In the genomic region with DNA sequence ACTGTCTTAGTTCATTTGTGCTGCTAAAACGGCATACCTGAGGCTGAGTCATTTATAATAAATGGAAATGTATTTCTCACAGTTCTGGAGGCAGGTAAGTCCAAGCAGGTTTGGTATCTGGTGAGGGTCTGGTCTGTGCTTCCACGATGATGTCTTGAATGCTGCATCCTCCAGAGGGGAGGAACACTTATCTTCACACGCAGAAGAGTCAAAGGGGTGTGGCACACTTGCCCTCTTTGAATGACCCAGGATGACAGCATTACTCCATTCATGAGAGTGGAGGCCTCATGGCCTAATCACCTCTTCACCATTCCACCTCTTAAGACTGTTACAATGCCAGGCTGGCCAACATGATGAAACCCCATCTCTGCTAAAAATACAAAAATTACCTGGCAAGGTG, we compare ENCODE assay signal across 22 cellular contexts.
"Had no signal": no experiment of that assay in that cellular context is flagged by ENCODE, and none has a peak within 500 bp of the region (broad histone marks: within the 10 kb centered on the region; RNA-seq: fewer than 3 reads in every experiment).

No MANE protein-coding gene starts in this region.

- H3K27ac ChIP-seq: KMS-11, SJSA1 had no signal

- ATAC-seq: HepG2 had no signal

- H3K4me1 ChIP-seq: SJSA1 had no signal

- H3K9me3 ChIP-seq: SJSA1, SK-N-SH had no signal

- H3K36me3 ChIP-seq: SJSA1 had no signal

- FAIRE-seq: HepG2, RCC 7860 had no signal

- DNase-seq: IMR-90, MM.1S, NCI-H1105, NCI-H1417, NCI-H1436 treated with DMSO at 0.1 percent for 48 hours, NCI-H1694, NCI-H187 treated with DMSO at 0.1 percent for 48 hours, NCI-H2029 treated with DMSO at 0.1 percent for 48 hours, NCI-H2171, NCI-H226, NCI-H446, NCI-H510A, NCI-H524 treated with DMSO at 0.1 percent for 48 hours, NCI-H69, NCI-H774, RPMI8226, SIG-M5, SK-N-SH had no signal

- H3K4me3 ChIP-seq: SJSA1 had no signal
